In the genomic region with DNA sequence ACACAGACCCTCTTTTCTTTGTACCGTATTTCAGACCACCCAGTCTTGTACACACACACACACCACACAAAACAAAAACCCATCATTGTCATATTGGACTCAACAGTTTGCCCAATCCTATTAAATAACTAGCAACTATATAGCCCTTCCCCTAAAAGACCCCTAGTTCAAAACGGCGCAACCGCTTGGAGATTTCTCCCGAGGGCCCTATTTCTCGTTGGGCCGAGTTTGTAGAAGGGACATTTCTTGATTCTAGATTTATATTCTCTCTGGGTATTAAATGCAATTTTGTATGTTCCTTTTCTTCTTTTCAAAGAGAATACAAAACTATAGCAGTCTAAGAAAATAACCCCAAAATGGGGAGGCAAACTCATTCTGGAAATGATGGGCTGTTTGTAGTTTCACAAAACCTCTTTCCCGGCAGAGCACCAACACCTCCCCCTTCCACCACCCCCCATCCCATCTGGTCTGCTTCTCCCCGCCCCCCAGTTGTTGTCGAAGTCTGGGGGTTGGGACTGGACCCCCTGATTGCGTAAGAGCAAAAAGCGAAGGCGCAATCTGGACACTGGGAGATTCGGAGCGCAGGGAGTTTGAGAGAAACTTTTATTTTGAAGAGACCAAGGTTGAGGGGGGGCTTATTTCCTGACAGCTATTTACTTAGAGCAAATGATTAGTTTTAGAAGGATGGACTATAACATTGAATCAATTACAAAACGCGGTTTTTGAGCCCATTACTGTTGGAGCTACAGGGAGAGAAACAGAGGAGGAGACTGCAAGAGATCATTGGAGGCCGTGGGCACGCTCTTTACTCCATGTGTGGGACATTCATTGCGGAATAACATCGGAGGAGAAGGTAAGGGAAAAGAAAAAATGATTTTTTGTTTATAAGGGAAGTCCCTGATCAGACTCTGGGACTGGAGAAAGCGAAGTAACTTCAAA, we compare ENCODE assay signal across 8 cellular contexts. TPM values are rescaled to one million over a fixed set of nuclear protein-coding genes. Genes with fewer than 3 reads are reported as not detected.
A peak's percentile ranks its signal among the peaks of the same experiment; 100 is the strongest.
DNase-seq lines count a peak whose midpoint lies in the region; ATAC-seq, FAIRE-seq and TF ChIP-seq lines count a peak whose summit lies in the region.

Gene PDGFRA (plus strand): TSS at position 731 of the 939 bp plus-strand sequence. CDS start 29,476 bp downstream, outside the sequence.

- H2BK5ac ChIP-seq in H1 (ENCODE audit: low read depth, low read length) = no peak within 1 kb of the TSS

- H3K79me2 ChIP-seq in H1 (ENCODE audit: control insufficient read depth in 1 of 2, insufficient read depth in 2 of 2, low read length in 2 of 2) = no peaks in the 10 kb centered on the region

- H2BK120ac ChIP-seq in H1 (replicated peaks; ENCODE audit: low read depth, low read length) = no peak within 1 kb of the TSS

- no peak within 1 kb of the TSS for H3K56ac ChIP-seq in H1 (replicated peaks; ENCODE audit: insufficient read length, low read depth, low read length)

- H3K27ac ChIP-seq in H1 (ENCODE audit: low read depth, low read length) (no peak within 1 kb of the TSS), aorta (ENCODE audit: low read depth in 1 of 2, low read length in 2 of 2) (peak within 1 kb of the TSS; percentile 43 to 86), pancreas (peak within 1 kb of the TSS in 2 of 4 donors; percentile 4 to 12)

- H3K27me3 ChIP-seq in H1 (replicated peaks in 1 of 4; ENCODE audit: control insufficient read depth in 3 of 4, extremely low read depth in 1 of 4, insufficient read depth in 3 of 4, low read length in 3 of 4) = peaks cover 63 to 97% (median 93%) of the 10 kb centered on the region in 4 experiments
- H3K27me3 ChIP-seq in aorta (ENCODE audit: control insufficient read depth in 1 of 2, insufficient read depth in 2 of 2, low read length in 1 of 2) = no peaks in the 10 kb centered on the region
- peaks cover 6 to 74% (median 20%) of the 10 kb centered on the region in 4 donors for H3K27me3 ChIP-seq in pancreas

- no peak for TF ChIP-seq POLR2A in H1 (IDR thresholded peaks at IDR 0.05; ENCODE audit: control extremely low read depth in 1 of 2, low read depth in 2 of 2, low read length in 2 of 2)

- intact Hi-C loops in mucosa of descending colon (cut with DNase I, micrococcal nuclease) = loop anchor here (5.0 to 10.0 kb wide), 2 partner anchors 302 to 1034 kb away; no protein-coding TSS in a partner anchor
- intact Hi-C loops in aorta (cut with DNase I) = loop anchor here (5.0 to 10.0 kb wide), 5 partner anchors 164 to 1032 kb away; partner anchors contain the start of gene CHIC2 (in 2 of the 2)
- intact Hi-C loops in pancreas (cut with DNase I) = loop anchor here in 2 of 3 donors (5.0 kb wide), 2 partner anchors 317 to 322 kb away; no protein-coding TSS in a partner anchor

- DNase-seq in stimulated activated naive CD8-positive, alpha-beta T cell treated with anti-CD3 and anti-CD28 coated beads, Interleukin-15, Interleukin-2, amounts not matched to agents 100 U/mL and 50 U/mL, for 24 hours = no peak
- peak in 1 of 2 experiments; percentile 52 for DNase-seq in H1 (ENCODE audit: low read depth in 1 of 2, low spot score in 2 of 2)
- DNase-seq in mucosa of descending colon = peak in 2 of 3 donors; percentile 34 to 58
- DNase-seq in aorta = peak; percentile 79 to 86
- DNase-seq in pancreas = no peak
- DNase-seq in NOMO-1 (lab: John Stamatoyannopoulos, UW; ENCODE audit: unreplicated experiment in 2 of 2) = no peak

- H3K18ac ChIP-seq in H1 (ENCODE audit: extremely low read depth, low read length) = no peak within 1 kb of the TSS; the same call in none of the 2 replicates

- H2BK12ac ChIP-seq in H1 (ENCODE audit: low read depth, low read length) = peak within 1 kb of the TSS; percentile 55; the same call in 1 of the 2 replicates

- H3K9me3 Mint-ChIP-seq in stimulated activated naive CD8-positive, alpha-beta T cell treated with anti-CD3 and anti-CD28 coated beads, Interleukin-15, Interleukin-2, amounts not matched to agents 100 ng/mL and 50 ng/mL, for 24 hours = no peaks in the 10 kb centered on the region

- no peak within 1 kb of the TSS for H3K4ac ChIP-seq in H1 (replicated peaks; ENCODE audit: insufficient read length, low read depth, low read length)

- POLR2A ChIA-PET in H1 (lab: Charles Lee; ENCODE audit: partially characterized antibody) = interaction anchor here (0.7 kb wide), 1 partner anchor 593 kb away, joined by 5 read pairs; no protein-coding TSS in a partner anchor

- H3K4me3 ChIP-seq in H1 (ENCODE audit: extremely low read depth in 1 of 4, insufficient read depth in 2 of 4, low read depth in 3 of 4, low read length in 4 of 4) (peak within 1 kb of the TSS; percentile 14 to 85 (median 50); a peak in 7 of 8 replicates), mucosa of descending colon (peak within 1 kb of the TSS; percentile 9), aorta (ENCODE audit: low read length in 2 of 2) (peak within 1 kb of the TSS; percentile 59 to 78), pancreas (peak within 1 kb of the TSS in 2 of 4 donors; percentile 36 to 62)

- no peak within 1 kb of the TSS for H2BK20ac ChIP-seq in H1 (ENCODE audit: low read length)

- TF ChIP-seq RAD21 in H1 (IDR thresholded peaks at IDR 0.05 in 1 of 2, conservative IDR thresholded peaks at IDR 0.05 in 1 of 2; ENCODE audit: low read depth in 2 of 2, low read length in 2 of 2) = no peak

- TF ChIP-seq EP300 in H1 (IDR thresholded peaks at IDR 0.05; ENCODE audit: borderline replicate concordance in 1 of 2, low read depth in 2 of 2, low read length in 2 of 2) = no peak

- H4K91ac ChIP-seq in H1 (replicated peaks; ENCODE audit: insufficient read length, low read length) = no peak within 1 kb of the TSS

- H3K9me3 ChIP-seq in H1 (ENCODE audit: insufficient read depth in 2 of 2, low read depth in 1 of 2, low read length in 1 of 2) (peaks cover 0 to 3% of the 10 kb centered on the region in 2 experiments; a peak in 1 of 4 replicates), mucosa of descending colon (no peaks in the 10 kb centered on the region), aorta (ENCODE audit: control insufficient read depth, low read length) (no peaks in the 10 kb centered on the region), pancreas (no peaks in the 10 kb centered on the region)

- H3K36me3 ChIP-seq in H1 (ENCODE audit: control insufficient read depth in 2 of 4, insufficient read depth in 4 of 4, low read length in 3 of 4) (no peaks in the 10 kb centered on the region), mucosa of descending colon (ENCODE audit: low read depth) (no peaks in the 10 kb centered on the region), aorta (ENCODE audit: control insufficient read depth in 1 of 2, insufficient read depth in 2 of 2, low read length in 1 of 2) (no peaks in the 10 kb centered on the region), pancreas (no peaks in the 10 kb centered on the region)

- H4K8ac ChIP-seq in H1 (ENCODE audit: extremely low read depth, insufficient read depth, low read length) = no peak within 1 kb of the TSS

- ATAC-seq in stimulated activated naive CD8-positive, alpha-beta T cell treated with anti-CD3 and anti-CD28 coated beads, Interleukin-15, Interleukin-2, amounts not matched to agents 100 U/mL and 50 U/mL, for 24 hours = no peak
- ATAC-seq in mucosa of descending colon (no peak), aorta (ENCODE audit: low FRiP score) (peak; percentile 34), GM18511 (IDR thresholded peaks at IDR 0.05; ENCODE audit: unreplicated experiment) (no peak), pancreas (no peak)

- H3K27ac Mint-ChIP-seq in stimulated activated naive CD8-positive, alpha-beta T cell treated with anti-CD3 and anti-CD28 coated beads, Interleukin-15, Interleukin-2, amounts not matched to agents 100 ng/mL and 50 ng/mL, for 24 hours = no peak within 1 kb of the TSS

- H2AFZ ChIP-seq in H1 (ENCODE audit: low read length) = no peak within 1 kb of the TSS

- peaks cover 48% of the 10 kb centered on the region for H3K23me2 ChIP-seq in H1 (ENCODE audit: low read depth, low read length)

- H3K4me1 Mint-ChIP-seq in stimulated activated naive CD8-positive, alpha-beta T cell treated with anti-CD3 and anti-CD28 coated beads, Interleukin-15, Interleukin-2, amounts not matched to agents 100 ng/mL and 50 ng/mL, for 24 hours (ENCODE audit: low read depth) = peaks cover 58% of the 10 kb centered on the region

- H3K79me1 ChIP-seq in H1 (ENCODE audit: low read depth, low read length) = no peaks in the 10 kb centered on the region

- H4K5ac ChIP-seq in H1 (ENCODE audit: insufficient read length, low read depth, low read length) = no peak within 1 kb of the TSS

- FAIRE-seq in H1 (lab: Jason Lieb, UNC) (no peak), pancreas (lab: Jason Lieb, UNC) (no peak)

- peak within 1 kb of the TSS; percentile 61; the same call in 1 of the 2 replicates for H2BK15ac ChIP-seq in H1 (ENCODE audit: low read length)

- H3K9ac ChIP-seq in H1 (replicated peaks in 1 of 4; ENCODE audit: extremely low read depth in 1 of 4, low read depth in 3 of 4, low read length in 3 of 4) = no peak within 1 kb of the TSS

- no peak within 1 kb of the TSS for H2AK5ac ChIP-seq in H1 (ENCODE audit: low read depth, low read length)

- peaks cover 7 to 10% of the 10 kb centered on the region in 2 experiments for H4K20me1 ChIP-seq in H1 (replicated peaks in 1 of 2; ENCODE audit: control insufficient read depth in 1 of 2, insufficient read depth in 2 of 2, low read length in 2 of 2)

- H3K4me2 ChIP-seq in H1 (ENCODE audit: insufficient read depth in 1 of 2, low read depth in 2 of 2, low read length in 2 of 2) = peak within 1 kb of the TSS; percentile 67 to 87

- peak within 1 kb of the TSS; percentile 12 for H3K4me3 Mint-ChIP-seq in stimulated activated naive CD8-positive, alpha-beta T cell treated with anti-CD3 and anti-CD28 coated beads, Interleukin-15, Interleukin-2, amounts not matched to agents 100 ng/mL and 50 ng/mL, for 24 hours

- TF ChIP-seq CTCF in H1 (IDR thresholded peaks at IDR 0.05; ENCODE audit: control extremely low read depth in 1 of 3, insufficient read depth in 1 of 3, low read depth in 1 of 3, low read length in 3 of 3) (no peak), mucosa of descending colon (IDR thresholded peaks at IDR 0.05) (no peak), pancreas (IDR thresholded peaks at IDR 0.05) (no peak)

- no peak within 1 kb of the TSS for H3K14ac ChIP-seq in H1 (ENCODE audit: insufficient read length)

- CTCF ChIA-PET in H1 (lab: Charles Lee; ENCODE audit: partially characterized antibody) = interaction anchor here (0.6 to 2.2 kb wide), 16 partner anchors 10 to 1213 kb away, joined by 3 to 11 read pairs (median 3); no protein-coding TSS in a partner anchor

- H3K23ac ChIP-seq in H1 (ENCODE audit: insufficient read length) = no peak within 1 kb of the TSS

- peaks cover 80% of the 10 kb centered on the region for H3K27me3 Mint-ChIP-seq in stimulated activated naive CD8-positive, alpha-beta T cell treated with anti-CD3 and anti-CD28 coated beads, Interleukin-15, Interleukin-2, amounts not matched to agents 100 ng/mL and 50 ng/mL, for 24 hours

- peaks cover 0 to 38% (median 23%) of the 10 kb centered on the region in 4 experiments; a peak in 6 of 7 replicates for H3K4me1 ChIP-seq in H1 (replicated peaks in 1 of 4; ENCODE audit: control insufficient read depth in 3 of 4, insufficient read depth in 4 of 4, low read length in 3 of 4)
- peaks cover 53% of the 10 kb centered on the region for H3K4me1 ChIP-seq in mucosa of descending colon (ENCODE audit: low read depth)
- no peaks in the 10 kb centered on the region for H3K4me1 ChIP-seq in aorta (ENCODE audit: control insufficient read depth in 1 of 2, insufficient read depth in 2 of 2, low read length in 2 of 2)
- H3K4me1 ChIP-seq in pancreas = peaks cover 0 to 31% (median 3%) of the 10 kb centered on the region in 3 donors

- no peaks in the 10 kb centered on the region for H3K36me3 Mint-ChIP-seq in stimulated activated naive CD8-positive, alpha-beta T cell treated with anti-CD3 and anti-CD28 coated beads, Interleukin-15, Interleukin-2, amounts not matched to agents 100 ng/mL and 50 ng/mL, for 24 hours (ENCODE audit: low read depth)

- WGBS in H1 (ENCODE audit: extremely low coverage in 1 of 2, insufficient coverage in 1 of 2, insufficient read length in 1 of 2, insufficient replicate concordance in 2 of 2, low coverage in 1 of 2, low lambda C conversion rate in 2 of 2, missing lambda C conversion rate in 1 of 2), 2 experiments = 5% methylated on average over 21 of the region's 22 CpGs; no CpG with 5 or more reads in 1 of the 2 experiments
- 5 to 6% methylated on average over 22 of the region's 22 CpGs for WGBS in aorta, 2 donors
- 18 to 19% methylated on average over 22 of the region's 22 CpGs for WGBS in pancreas, 2 donors

RNA-seq across cellular contexts. Expression of gene PDGFRA, which starts in this region (rescaled TPM):
- total RNA-seq in H1 (2021; fragmentation: NEBNext Ultra II Directional; extraction: Animal tissue kit (Norgen Biotek cat#: 25700)) = 3.4 and 3.7 TPM in 2 replicates
- 0.91 and 1.4 TPM in 2 replicates for polyA plus RNA-seq in H1 (2011; rRNA removed)
- polyA plus RNA-seq in H1 (2011; cell fraction: cytosol; rRNA removed) = 1.2 TPM
- 1.1 TPM for polyA plus RNA-seq in H1 (2011; cell fraction: nucleus; rRNA removed)
- 1.1 to 1.9 TPM (median 1.5 TPM) in 4 replicates for polyA plus RNA-seq in H1 (2012, experiment 1 of 2)
- polyA plus RNA-seq in H1 (2012, experiment 2 of 2) = 0.56 TPM
- polyA plus RNA-seq in H1 (2013, experiment 1 of 2) = 3.1 TPM
- polyA plus RNA-seq in H1 (2013, experiment 2 of 2) = 3.9 TPM
- polyA minus RNA-seq in H1 (2011; rRNA and poly(A)+ RNA removed) = 2.0 and 3.8 TPM in 2 replicates
- not detected for polyA minus RNA-seq in H1 (2011; cell fraction: cytosol; rRNA and poly(A)+ RNA removed)
- 1.9 TPM for polyA minus RNA-seq in H1 (2011; cell fraction: nucleus; rRNA and poly(A)+ RNA removed)
- total RNA-seq in mucosa of descending colon = 100 to 1,000 TPM in 1 of 3 donors, 10 to 100 TPM in 2; 31.6 to 110 (median 60.6) TPM
- total RNA-seq in aorta = 100 to 1,000 TPM; 167 to 297 TPM
- polyA plus RNA-seq in aorta = 100 to 1,000 TPM in 1 of 2 donors, 10 to 100 TPM in 1; 14.5 to 109 TPM
- 10 to 100 TPM in 4 of 6 donors, 1 to 10 TPM in 2; 5.3 to 43.0 (median 16.1) TPM for total RNA-seq in pancreas
- 1 to 10 TPM; 2.6 to 3.5 TPM for polyA plus RNA-seq in pancreas

Comparison
In these comparisons a context has a peak if more than half of its experiments do, and no peak if none do; other contexts are left out.
1. DNase-seq: peak in mucosa of descending colon (2 of 3) and aorta (2 of 2); none in stimulated activated naive CD8-positive, alpha-beta T cell treated with anti-CD3 and anti-CD28 coated beads, Interleukin-15, Interleukin-2, amounts not matched to agents 100 U/mL and 50 U/mL, for 24 hours (single experiment), pancreas (0 of 6) and NOMO-1 (0 of 2).